26 cellular contexts compared by ENCODE assay signal in the genomic region with DNA sequence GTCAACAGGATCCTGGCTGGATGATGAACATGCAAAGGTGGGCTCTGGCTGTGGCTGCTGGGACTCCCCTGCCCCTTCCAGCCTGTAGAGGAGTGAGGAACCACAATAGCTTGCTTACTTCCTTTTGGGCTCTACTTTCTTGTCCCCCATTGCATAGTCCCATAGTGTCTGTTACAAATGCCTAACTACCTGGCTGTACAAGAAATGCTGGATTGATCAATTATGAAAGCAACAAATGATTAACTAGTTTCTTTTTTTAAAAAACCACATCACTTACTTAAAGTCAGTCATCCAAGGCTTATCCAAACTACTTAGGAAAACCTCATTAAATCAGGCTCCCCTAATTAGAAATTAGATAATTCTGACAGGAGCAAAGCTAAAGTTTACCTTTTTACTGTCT.
"Had no signal": no experiment of that assay in that cellular context is flagged by ENCODE, and none has a peak within 500 bp of the region (broad histone marks: within the 10 kb centered on the region; RNA-seq: fewer than 3 reads in every experiment).

No MANE protein-coding gene starts in this region.

- H3K9me3 Mint-ChIP-seq: central memory CD8-positive, alpha-beta T cell; natural killer cell; neural crest cell; stimulated activated naive B cell treated with anti-CD40 and anti-IgM and Interleukin-4, amounts not matched to agents 10 μg/mL and 1 μg/mL and 100 μg/mL, for 72 hours; stimulated activated naive CD8-positive, alpha-beta T cell treated with anti-CD3 and anti-CD28 coated beads, Interleukin-15, Interleukin-2, amounts not matched to agents 100 ng/mL and 50 ng/mL, for 24 hours had no signal

- H3K36me3 Mint-ChIP-seq: natural killer cell; stimulated activated naive B cell treated with anti-CD40 and anti-IgM and Interleukin-4, amounts not matched to agents 10 μg/mL and 1 μg/mL and 100 μg/mL, for 72 hours had no signal

- H3K4me1 ChIP-seq: esophagus squamous epithelium, heart right ventricle, left ventricle myocardium inferior, lower lobe of right lung, prostate gland, tibial nerve, upper lobe of left lung had no signal

- H3K4me1 Mint-ChIP-seq: central memory CD8-positive, alpha-beta T cell; natural killer cell; neural crest cell; stimulated activated naive B cell treated with anti-CD40 and anti-IgM and Interleukin-4, amounts not matched to agents 10 μg/mL and 1 μg/mL and 100 μg/mL, for 72 hours had no signal

- H3K36me3 ChIP-seq: esophagus squamous epithelium, heart right ventricle, left ventricle myocardium inferior, lower lobe of right lung, prostate gland, thoracic aorta, tibial nerve, upper lobe of left lung had no signal

- FAIRE-seq: endothelial cell of umbilical vein, urothelium cell line had no signal

- H3K27me3 ChIP-seq: esophagus squamous epithelium, tibial nerve, upper lobe of left lung had no signal

- DNase-seq: dermis blood vessel endothelial cell; effector memory CD4-positive, alpha-beta T cell; erythroblast; esophagus squamous epithelium; foreskin melanocyte; glutamatergic neuron; heart right ventricle; hippocampal formation; left ventricle myocardium inferior; lower lobe of right lung; natural killer cell; right cardiac atrium; stimulated activated CD4-positive, alpha-beta T cell treated with anti-CD3 and anti-CD28 coated beads, Interleukin-15, amount 100 ng/mL, for 24 hours; stimulated activated CD4-positive, alpha-beta T cell treated with anti-CD3 and anti-CD28 coated beads, Interleukin-2, amount 100 ng/mL, for 48 hours; stimulated activated naive B cell treated with anti-CD40 and anti-IgM and Interleukin-4, amounts not matched to agents 10 μg/mL and 1 μg/mL and 100 μg/mL, for 72 hours; upper lobe of left lung had no signal

- H3K27ac ChIP-seq: coronary artery, esophagus squamous epithelium, heart right ventricle, left ventricle myocardium inferior, lower lobe of right lung, prostate gland, skin epidermis, thoracic aorta, tibial nerve, upper lobe of left lung had no signal

- H3K27ac Mint-ChIP-seq: natural killer cell; stimulated activated naive B cell treated with anti-CD40 and anti-IgM and Interleukin-4, amounts not matched to agents 10 μg/mL and 1 μg/mL and 100 μg/mL, for 72 hours; stimulated activated naive CD8-positive, alpha-beta T cell treated with anti-CD3 and anti-CD28 coated beads, Interleukin-15, Interleukin-2, amounts not matched to agents 100 ng/mL and 50 ng/mL, for 24 hours had no signal

- H3K4me3 Mint-ChIP-seq: central memory CD8-positive, alpha-beta T cell; natural killer cell; neural crest cell; stimulated activated naive B cell treated with anti-CD40 and anti-IgM and Interleukin-4, amounts not matched to agents 10 μg/mL and 1 μg/mL and 100 μg/mL, for 72 hours; stimulated activated naive CD8-positive, alpha-beta T cell treated with anti-CD3 and anti-CD28 coated beads, Interleukin-15, Interleukin-2, amounts not matched to agents 100 ng/mL and 50 ng/mL, for 24 hours had no signal

- ATAC-seq: heart right ventricle; lower lobe of right lung; natural killer cell; right cardiac atrium; stimulated activated naive B cell treated with anti-CD40 and anti-IgM and Interleukin-4, amounts not matched to agents 10 μg/mL and 1 μg/mL and 100 μg/mL, for 72 hours had no signal

- H3K9me3 ChIP-seq: esophagus squamous epithelium, heart right ventricle, left ventricle myocardium inferior, lower lobe of right lung, prostate gland, thoracic aorta, tibial nerve, upper lobe of left lung had no signal

- H3K4me3 ChIP-seq: coronary artery, esophagus squamous epithelium, heart right ventricle, left ventricle myocardium inferior, lower lobe of right lung, prostate gland, skin epidermis, thoracic aorta, tibial nerve, upper lobe of left lung had no signal
